Comparison of ENCODE assay signal across 1 cellular context in genomic region chr2:176554107-176555048, GRCh38.
TF ChIP-seq lines count a peak whose summit lies in the region.

No MANE protein-coding gene starts in this region.

TF ChIP-seq in HEK293, 187 proteins besides CTCF, POLR2A, EP300 and RAD21 (continued from another document and continues in another):
- TF ChIP-seq ZNF518A (tag by site-specific recombination; conservative IDR thresholded peaks at IDR 0.05; ENCODE audit: low read depth) (no peak), ZNF549 (tag by site-specific recombination; IDR thresholded peaks at IDR 0.05) (no peak), ZNF426 (tag by site-specific recombination; IDR thresholded peaks at IDR 0.05) (no peak), ZNF639 (tag by site-specific recombination; IDR thresholded peaks at IDR 0.05) (0 out of 2 replicates have a peak, but pooled peaks have one; percentile 53), ZSCAN4 (tag by site-specific recombination; IDR thresholded peaks at IDR 0.05) (peak; percentile 26), ZNF561 (tag by site-specific recombination; IDR thresholded peaks at IDR 0.05; ENCODE audit: borderline replicate concordance) (no peak), HOXD13 (CRISPR knock-in tag; IDR thresholded peaks at IDR 0.05; ENCODE audit: borderline replicate concordance) (no peak), AEBP2 (tag by site-specific recombination; IDR thresholded peaks at IDR 0.05; ENCODE audit: borderline replicate concordance) (no peak), ZNF324 (tag by site-specific recombination; IDR thresholded peaks at IDR 0.05) (peak; percentile 70; the same call in 1 of the 2 replicates), ZNF514 (tag by site-specific recombination; IDR thresholded peaks at IDR 0.05) (no peak), ZNF394 (tag by site-specific recombination; IDR thresholded peaks at IDR 0.05; ENCODE audit: borderline replicate concordance) (peak; percentile 42; the same call in 1 of the 2 replicates), ZNF830 (tag by site-specific recombination; IDR thresholded peaks at IDR 0.05; ENCODE audit: low read depth) (no peak), HIC1 (tag by site-specific recombination; IDR thresholded peaks at IDR 0.05) (no peak), ZNF280C (tag by site-specific recombination; IDR thresholded peaks at IDR 0.05) (no peak), PATZ1 (tag by site-specific recombination; IDR thresholded peaks at IDR 0.05) (peak; percentile 59; the same call in 1 of the 2 replicates), ZNF366 (tag by site-specific recombination; conservative IDR thresholded peaks at IDR 0.05) (0 out of 2 replicates have a peak, but pooled peaks have one; percentile 24), BCL11B (tag by site-specific recombination; IDR thresholded peaks at IDR 0.05; ENCODE audit: low read depth) (no peak), ZNF302 (tag by site-specific recombination; IDR thresholded peaks at IDR 0.05; ENCODE audit: low read depth) (no peak), BCL6B (tag by site-specific recombination; IDR thresholded peaks at IDR 0.05) (no peak), ZNF777 (tag by site-specific recombination; IDR thresholded peaks at IDR 0.05; ENCODE audit: borderline replicate concordance) (no peak), KLF1 (tag by site-specific recombination; IDR thresholded peaks at IDR 0.05) (no peak), ZXDB (tag by site-specific recombination; IDR thresholded peaks at IDR 0.05) (peak; percentile 38; the same call in 1 of the 2 replicates), ZNF529 (tag by site-specific recombination; IDR thresholded peaks at IDR 0.05; ENCODE audit: insufficient replicate concordance) (no peak), REPIN1 (tag by site-specific recombination; IDR thresholded peaks at IDR 0.05; ENCODE audit: low read depth) (no peak), ZNF692 (tag by site-specific recombination; IDR thresholded peaks at IDR 0.05) (0 out of 2 replicates have a peak, but pooled peaks have one; percentile 34), PRDM1 (tag by site-specific recombination; IDR thresholded peaks at IDR 0.05) (peak; percentile 74), YY1 (tag by site-specific recombination; IDR thresholded peaks at IDR 0.05) (no peak), ZNF610 (tag by site-specific recombination; IDR thresholded peaks at IDR 0.05; ENCODE audit: borderline replicate concordance) (no peak), ZSCAN30 (tag by site-specific recombination; IDR thresholded peaks at IDR 0.05) (peak; percentile 19; the same call in 1 of the 2 replicates), ZNF513 (tag by site-specific recombination; IDR thresholded peaks at IDR 0.05) (no peak), ZBTB1 (tag by site-specific recombination; IDR thresholded peaks at IDR 0.05) (no peak), ZNF704 (tag by site-specific recombination; IDR thresholded peaks at IDR 0.05) (no peak), FEZF1 (tag by site-specific recombination; IDR thresholded peaks at IDR 0.05) (peak; percentile 53; the same call in 1 of the 2 replicates), ZFP41 (tag by site-specific recombination; IDR thresholded peaks at IDR 0.05; ENCODE audit: borderline replicate concordance) (no peak), ZNF521 (tag by site-specific recombination; IDR thresholded peaks at IDR 0.05) (no peak)
